9 cellular contexts compared by ENCODE assay signal in genomic region chr4:96352051-96352517, GRCh38.
DNase-seq lines count a peak whose midpoint lies in the region; FAIRE-seq and TF ChIP-seq lines count a peak whose summit lies in the region.
"Had no signal": no experiment of that assay in that cellular context is flagged by ENCODE, and none has a peak within 500 bp of the region (broad histone marks: within the 10 kb centered on the region; RNA-seq: fewer than 3 reads in every experiment).

No MANE protein-coding gene starts in this region.

- peaks cover 3% of the 10 kb centered on the region for H3K27me3 Mint-ChIP-seq in neural progenitor cell (ENCODE audit: insufficient read depth, low read depth)

- no peak for TF ChIP-seq CTCF in NB4 (IDR thresholded peaks at IDR 0.05; ENCODE audit: low read depth, low read length)
- TF ChIP-seq CTCF in bronchial epithelial cell (IDR thresholded peaks at IDR 0.05; ENCODE audit: insufficient read depth, low read length, severe bottlenecking), result peak; percentile 23
- TF ChIP-seq CTCF in neural progenitor cell (IDR thresholded peaks at IDR 0.05), result peak; percentile 65

- H3K4me3 Mint-ChIP-seq in neural progenitor cell, result no peak overlapping the region

- no peaks in the 10 kb centered on the region for H3K9me3 ChIP-seq in neural progenitor cell (ENCODE audit: low read depth)

- no peak overlapping the region for H3K27ac ChIP-seq in neural progenitor cell
- H3K27ac ChIP-seq: coronary artery had no signal

- H2AFZ ChIP-seq in neural progenitor cell (replicated peaks), result no peak overlapping the region

- H3K27me3 ChIP-seq in bronchial epithelial cell (ENCODE audit: control insufficient read depth, insufficient read depth, low read length), result no peaks in the 10 kb centered on the region
- no peaks in the 10 kb centered on the region for H3K27me3 ChIP-seq in neural progenitor cell

- H3K9me3 Mint-ChIP-seq in neural progenitor cell, result no peaks in the 10 kb centered on the region

- no peak overlapping the region for H3K9ac ChIP-seq in neural progenitor cell

- no peak for FAIRE-seq in bronchial epithelial cell (lab: Jason Lieb, UNC)

- H3K4me1 Mint-ChIP-seq in neural progenitor cell, result peaks cover 19% of the 10 kb centered on the region

- H3K4me3 ChIP-seq in NB4 (ENCODE audit: low read depth, low read length) (no peak overlapping the region), bronchial epithelial cell (ENCODE audit: low read depth, low read length) (no peak overlapping the region), neural progenitor cell (no peak overlapping the region)
- H3K4me3 ChIP-seq: coronary artery had no signal

- no peaks in the 10 kb centered on the region for H4K20me1 ChIP-seq in neural progenitor cell (ENCODE audit: low read depth)

- H3K36me3 Mint-ChIP-seq in neural progenitor cell, result no peaks in the 10 kb centered on the region

- no peak overlapping the region for H3K27ac Mint-ChIP-seq in neural progenitor cell

- H3K79me2 ChIP-seq in neural progenitor cell (ENCODE audit: low read depth), result no peaks in the 10 kb centered on the region

- DNase-seq in NCI-H345 (lab: John Stamatoyannopoulos, UW) (peak; percentile 13), NCI-H345 treated with DMSO at 0.1 percent for 48 hours (lab: John Stamatoyannopoulos, UW; ENCODE audit: unreplicated experiment) (no peak), NB4 (ENCODE audit: low read depth) (peak; percentile 20), bronchial epithelial cell (ENCODE audit: low read depth) (peak; percentile 29), neural progenitor cell (ENCODE audit: low spot score) (peak; percentile 49), islet precursor cell (no peak), LoVo (ENCODE audit: low spot score) (no peak), middle frontal gyrus (ENCODE audit: extremely low spot score, low spot score) (no peak)

- H3K4me1 ChIP-seq in neural progenitor cell, result no peaks in the 10 kb centered on the region

- H3K4me2 ChIP-seq in neural progenitor cell, result no peak overlapping the region

- H3K36me3 ChIP-seq in bronchial epithelial cell (ENCODE audit: control insufficient read depth, insufficient read depth, low read length) (no peaks in the 10 kb centered on the region), neural progenitor cell (no peaks in the 10 kb centered on the region)

- H3F3A ChIP-seq in neural progenitor cell (ENCODE audit: low read depth), result no peaks in the 10 kb centered on the region

- no peak for TF ChIP-seq POLR2A in NB4 (IDR thresholded peaks at IDR 0.05; ENCODE audit: extremely low read depth, insufficient read length)

Comparison
In these comparisons a context has a peak if more than half of its experiments do, and no peak if none do; other contexts are left out.
1. DNase-seq: peak in NCI-H345 (single experiment), NB4 (single experiment), bronchial epithelial cell (single experiment) and neural progenitor cell (single experiment); none in NCI-H345 treated with DMSO at 0.1 percent for 48 hours (single experiment), islet precursor cell (single experiment), LoVo (single experiment) and middle frontal gyrus (single experiment).